Comparison of ENCODE assay signal across 9 cellular contexts in the genomic region with DNA sequence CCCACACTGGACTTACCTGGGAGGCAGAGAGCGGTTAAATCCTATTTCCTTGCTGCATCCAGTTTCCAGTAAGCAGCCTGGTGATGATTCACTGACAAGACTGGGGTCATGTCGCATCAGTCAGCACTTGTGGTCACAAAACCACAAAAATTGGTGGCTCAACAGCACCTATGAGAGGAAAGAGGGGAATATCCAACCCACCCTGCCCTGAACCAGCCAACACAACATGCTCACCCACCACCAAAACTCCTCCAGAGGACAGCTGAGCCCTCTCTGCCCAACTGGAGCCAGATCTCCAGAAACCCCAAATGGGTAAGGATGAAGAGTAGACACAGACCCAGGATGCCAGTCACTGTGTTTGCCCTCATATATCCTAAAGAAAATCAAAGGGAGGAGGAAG.
DNase-seq lines count a peak whose midpoint lies in the region; ATAC-seq and TF ChIP-seq lines count a peak whose summit lies in the region.
"Had no signal": no experiment of that assay in that cellular context is flagged by ENCODE, and none has a peak within 500 bp of the region (broad histone marks: within the 10 kb centered on the region; RNA-seq: fewer than 3 reads in every experiment).

No MANE protein-coding gene starts in this region.

- peak overlapping the region; percentile 73 for H3K27ac Mint-ChIP-seq in CD4-positive, alpha-beta T cell

- peaks cover 97% of the 10 kb centered on the region for H3K36me3 Mint-ChIP-seq in CD4-positive, alpha-beta T cell (ENCODE audit: low read depth)

- no peaks in the 10 kb centered on the region for H3K9me3 Mint-ChIP-seq in CD4-positive, alpha-beta T cell

- H3K4me1 Mint-ChIP-seq in CD4-positive, alpha-beta T cell (ENCODE audit: low read depth), result peaks cover 73% of the 10 kb centered on the region

- no peak for TF ChIP-seq CTCF in CD4-positive, alpha-beta T cell (IDR thresholded peaks at IDR 0.05)
- TF ChIP-seq CTCF in brain microvascular endothelial cell (IDR thresholded peaks at IDR 0.05; ENCODE audit: low read depth, low read length, missing control alignments) (no peak), sigmoid colon (IDR thresholded peaks at IDR 0.05) (no peak)

- TF ChIP-seq EP300 in sigmoid colon (IDR thresholded peaks at IDR 0.05), result no peak

- ATAC-seq in CD4-positive, alpha-beta T cell (ENCODE audit: poor library complexity), result peak; percentile 54
- ATAC-seq in GM19023 (IDR thresholded peaks at IDR 0.05; ENCODE audit: unreplicated experiment), result no peak

- no peak for TF ChIP-seq POLR2A in sigmoid colon (IDR thresholded peaks at IDR 0.05)

- peak overlapping the region; percentile 15 for H3K4me3 Mint-ChIP-seq in CD4-positive, alpha-beta T cell

- intact Hi-C loops in CD4-positive, alpha-beta T cell (cut with DNase I, micrococcal nuclease), result no loop called here
- intact Hi-C loops in sigmoid colon (cut with DNase I), result no loop called here

- no peaks in the 10 kb centered on the region for H3K27me3 Mint-ChIP-seq in CD4-positive, alpha-beta T cell

- POLR2A ChIA-PET in CD4-positive, alpha-beta T cell (lab: Charles Lee), result no interaction called here

- CTCF ChIA-PET in CD4-positive, alpha-beta T cell (lab: Charles Lee), result no interaction called here

- H3K4me1 ChIP-seq in sigmoid colon, result peaks cover 0 to 100% (median 98%) of the 10 kb centered on the region in 4 donors

- H3K4me3 ChIP-seq in brain microvascular endothelial cell (ENCODE audit: low read depth, low read length) (no peak overlapping the region), sigmoid colon (peak overlapping the region in 1 of 4 donors; percentile 25)

- no peaks in the 10 kb centered on the region for H3K9me3 ChIP-seq in CD4-positive, alpha-beta T cell (ENCODE audit: control insufficient read depth, low read length)
- no peaks in the 10 kb centered on the region for H3K9me3 ChIP-seq in sigmoid colon

- H3K27me3 ChIP-seq in CD4-positive, alpha-beta T cell (ENCODE audit: control insufficient read depth, insufficient read depth, low read length), result no peaks in the 10 kb centered on the region
- H3K27me3 ChIP-seq in brain microvascular endothelial cell (replicated peaks), result no peaks in the 10 kb centered on the region
- no peaks in the 10 kb centered on the region for H3K27me3 ChIP-seq in sigmoid colon

- no peak overlapping the region for H3K27ac ChIP-seq in CD4-positive, alpha-beta T cell (ENCODE audit: low read depth, low read length)
- no peak overlapping the region for H3K27ac ChIP-seq in brain microvascular endothelial cell
- H3K27ac ChIP-seq in sigmoid colon, result peak overlapping the region; percentile 58 to 99 (median 85)

- 73 to 91% methylated on average over 2 of the region's 2 CpGs for WGBS in sigmoid colon, 2 donors

- in situ Hi-C loops in brain microvascular endothelial cell (cut with HindIII; ENCODE audit: low pct_ligation_motif_present, low sequenced_read_pairs), result no loop called here

- no peaks in the 10 kb centered on the region for H3K36me3 ChIP-seq in brain microvascular endothelial cell (replicated peaks)
- peaks cover 55 to 88% (median 70%) of the 10 kb centered on the region in 4 donors for H3K36me3 ChIP-seq in sigmoid colon

- DNase-seq in CD4-positive, alpha-beta T cell, result no peak
- DNase-seq in MV-4-11 (lab: John Stamatoyannopoulos, UW), result peak; percentile 52
- peak; percentile 36 for DNase-seq in brain microvascular endothelial cell
- no peak for DNase-seq in sigmoid colon
- no peak for DNase-seq in NCI-H524 (lab: John Stamatoyannopoulos, UW)
- no peak for DNase-seq in SIG-M5 treated with dmso at 0.1 percent for 504 hours (lab: John Stamatoyannopoulos, UW; ENCODE audit: unreplicated experiment)
- no peak for DNase-seq in GOT3 (lab: John Stamatoyannopoulos, UW)
- DNase-seq: NCI-H510A treated with DMSO at 0.1 percent for 48 hours had no signal

Comparison
In these comparisons a context has a peak if more than half of its experiments do, and no peak if none do; other contexts are left out.
1. DNase-seq: peak in MV-4-11 (single experiment) and brain microvascular endothelial cell (single experiment); none in CD4-positive, alpha-beta T cell (0 of 10), sigmoid colon (single experiment), NCI-H524 (0 of 2), SIG-M5 treated with dmso at 0.1 percent for 504 hours (single experiment) and GOT3 (single experiment).
2. H3K27ac ChIP-seq: peak in sigmoid colon (4 of 4); none in CD4-positive, alpha-beta T cell (single experiment) and brain microvascular endothelial cell (single experiment).